1 cellular context compared by ENCODE assay signal in the genomic region with DNA sequence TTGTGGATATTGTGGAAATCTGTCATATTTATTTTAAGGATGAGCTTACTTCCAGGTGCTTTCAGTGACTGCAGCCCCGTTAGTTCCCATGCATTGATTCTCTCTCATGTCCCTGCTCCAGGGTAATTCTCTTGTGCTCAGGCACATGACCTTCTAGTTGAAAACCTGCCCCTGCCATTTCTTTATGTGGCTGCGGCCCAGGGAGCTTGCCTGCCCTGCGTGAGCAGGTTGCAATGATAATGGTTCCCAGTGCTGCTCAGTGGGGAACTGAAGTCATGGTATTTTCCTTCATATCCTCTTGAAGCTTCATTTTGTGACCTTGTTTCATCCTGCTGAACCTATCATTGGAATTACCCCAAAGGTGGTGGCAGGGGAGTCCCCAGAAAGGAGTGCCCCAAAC.
TF ChIP-seq lines count a peak whose summit lies in the region.

No MANE protein-coding gene starts in this region.

TF ChIP-seq in GM23338, 12 proteins besides CTCF, POLR2A, EP300 and RAD21 (continued from another document):
- TF ChIP-seq ZNF114 (CRISPR knock-in tag; IDR thresholded peaks at IDR 0.05): no peak
- no peak for TF ChIP-seq STAT1 (IDR thresholded peaks at IDR 0.05; ENCODE audit: unreplicated experiment)
